Comparison of ENCODE assay signal across 1 cellular context in the genomic region with DNA sequence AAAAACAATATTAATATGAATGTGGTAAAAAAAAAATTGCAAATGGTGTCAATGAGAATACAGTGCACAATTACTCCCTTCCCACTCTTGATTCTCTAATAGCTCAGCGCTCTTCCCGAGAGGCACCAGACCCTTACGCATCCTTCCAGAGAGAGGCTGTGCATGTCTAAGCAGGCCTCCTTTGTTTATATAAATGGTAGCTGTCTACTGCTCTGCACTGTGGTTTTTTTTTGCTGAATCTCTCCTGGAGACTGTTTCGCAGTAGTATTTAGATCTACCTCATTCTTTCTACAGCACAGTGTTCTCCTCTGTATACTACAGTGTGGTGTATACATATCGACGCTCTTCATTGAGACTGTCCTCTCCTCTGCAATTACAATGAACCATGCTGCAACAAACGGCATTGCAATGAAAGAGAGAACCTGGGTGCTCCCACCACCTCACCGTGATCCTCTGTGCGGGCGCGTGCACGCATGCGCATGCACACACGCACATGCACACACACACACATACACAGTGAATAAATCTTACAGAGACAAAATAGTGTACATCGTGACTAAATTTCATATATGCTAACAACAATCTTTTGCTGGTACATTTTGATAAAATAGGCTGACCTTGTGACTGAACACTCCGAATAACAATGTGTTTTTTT.
TF ChIP-seq lines count a peak whose summit lies in the region.

No MANE protein-coding gene starts in this region.

TF ChIP-seq in HEK293, 187 proteins besides CTCF, POLR2A, EP300 and RAD21 (continued from another document):
- TF ChIP-seq, protein P1, sequence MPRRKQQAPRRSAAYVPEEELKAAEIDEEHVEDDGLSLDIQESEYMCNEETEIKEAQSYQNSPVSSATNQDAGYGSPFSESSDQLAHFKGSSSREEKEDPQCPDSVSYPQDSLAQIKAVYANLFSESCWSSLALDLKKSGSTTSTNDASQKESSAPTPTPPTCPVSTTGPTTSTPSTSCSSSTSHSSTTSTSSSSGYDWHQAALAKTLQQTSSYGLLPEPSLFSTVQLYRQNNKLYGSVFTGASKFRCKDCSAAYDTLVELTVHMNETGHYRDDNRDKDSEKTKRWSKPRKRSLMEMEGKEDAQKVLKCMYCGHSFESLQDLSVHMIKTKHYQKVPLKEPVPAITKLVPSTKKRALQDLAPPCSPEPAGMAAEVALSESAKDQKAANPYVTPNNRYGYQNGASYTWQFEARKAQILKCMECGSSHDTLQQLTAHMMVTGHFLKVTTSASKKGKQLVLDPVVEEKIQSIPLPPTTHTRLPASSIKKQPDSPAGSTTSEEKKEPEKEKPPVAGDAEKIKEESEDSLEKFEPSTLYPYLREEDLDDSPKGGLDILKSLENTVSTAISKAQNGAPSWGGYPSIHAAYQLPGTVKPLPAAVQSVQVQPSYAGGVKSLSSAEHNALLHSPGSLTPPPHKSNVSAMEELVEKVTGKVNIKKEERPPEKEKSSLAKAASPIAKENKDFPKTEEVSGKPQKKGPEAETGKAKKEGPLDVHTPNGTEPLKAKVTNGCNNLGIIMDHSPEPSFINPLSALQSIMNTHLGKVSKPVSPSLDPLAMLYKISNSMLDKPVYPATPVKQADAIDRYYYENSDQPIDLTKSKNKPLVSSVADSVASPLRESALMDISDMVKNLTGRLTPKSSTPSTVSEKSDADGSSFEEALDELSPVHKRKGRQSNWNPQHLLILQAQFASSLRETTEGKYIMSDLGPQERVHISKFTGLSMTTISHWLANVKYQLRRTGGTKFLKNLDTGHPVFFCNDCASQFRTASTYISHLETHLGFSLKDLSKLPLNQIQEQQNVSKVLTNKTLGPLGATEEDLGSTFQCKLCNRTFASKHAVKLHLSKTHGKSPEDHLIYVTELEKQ (tag by site-specific recombination; IDR thresholded peaks at IDR 0.05; ENCODE audit: borderline replicate concordance) = no peak
- TF ChIP-seq ZNF394 (tag by site-specific recombination; IDR thresholded peaks at IDR 0.05; ENCODE audit: borderline replicate concordance) (no peak), TRIM28 (IDR thresholded peaks at IDR 0.05; ENCODE audit: borderline replicate concordance, low read length) (peak; percentile 73; the same call in 1 of the 2 replicates), ZNF24 (tag by site-specific recombination; IDR thresholded peaks at IDR 0.05) (no peak), SETDB1 (IDR thresholded peaks at IDR 0.05; ENCODE audit: insufficient read length, low read length) (peak; percentile 17)
- TF ChIP-seq, protein P2, sequence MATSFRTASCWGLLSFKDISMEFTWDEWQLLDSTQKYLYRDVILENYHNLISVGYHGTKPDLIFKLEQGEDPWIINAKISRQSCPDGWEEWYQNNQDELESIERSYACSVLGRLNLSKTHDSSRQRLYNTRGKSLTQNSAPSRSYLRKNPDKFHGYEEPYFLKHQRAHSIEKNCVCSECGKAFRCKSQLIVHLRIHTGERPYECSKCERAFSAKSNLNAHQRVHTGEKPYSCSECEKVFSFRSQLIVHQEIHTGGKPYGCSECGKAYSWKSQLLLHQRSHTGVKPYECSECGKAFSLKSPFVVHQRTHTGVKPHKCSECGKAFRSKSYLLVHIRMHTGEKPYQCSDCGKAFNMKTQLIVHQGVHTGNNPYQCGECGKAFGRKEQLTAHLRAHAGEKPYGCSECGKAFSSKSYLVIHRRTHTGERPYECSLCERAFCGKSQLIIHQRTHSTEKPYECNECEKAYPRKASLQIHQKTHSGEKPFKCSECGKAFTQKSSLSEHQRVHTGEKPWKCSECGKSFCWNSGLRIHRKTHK (tag by site-specific recombination; IDR thresholded peaks at IDR 0.05) = no peak
TF ChIP-seq in HEK293: peak in this region for 3.
